ENCODE assay signal across 1 cellular context in genomic region chr12:52350021-52350620, GRCh38.
TF ChIP-seq lines count a peak whose summit lies in the region.

No MANE protein-coding gene starts in this region.

TF ChIP-seq in K562, 482 proteins besides CTCF, POLR2A, EP300 and RAD21:
- TF ChIP-seq ZKSCAN8 (CRISPR knock-in tag; IDR thresholded peaks at IDR 0.05) (no peak), RBM25 (IDR thresholded peaks at IDR 0.05; ENCODE audit: low read depth, low read length, severe bottlenecking) (peak; percentile 43)
